Comparison of ENCODE assay signal across 13 cellular contexts in genomic region chr14:106224694-106224971, GRCh38.
"Had no signal": no experiment of that assay in that cellular context is flagged by ENCODE, and none has a peak within 500 bp of the region (broad histone marks: within the 10 kb centered on the region; RNA-seq: fewer than 3 reads in every experiment).

No MANE protein-coding gene starts in this region.

- H3K9me3 ChIP-seq: esophagus squamous epithelium, lower lobe of right lung, upper lobe of left lung had no signal

- H3K4me3 Mint-ChIP-seq: mesothelial cell of epicardium had no signal

- H3K27me3 ChIP-seq: cardiac muscle cell, esophagus squamous epithelium, upper lobe of left lung had no signal

- H3K4me3 ChIP-seq: cardiac muscle cell, esophagus squamous epithelium, lower lobe of right lung, upper lobe of left lung had no signal

- H3K9me3 Mint-ChIP-seq: activated T-cell treated with anti-CD3 and anti-CD28 coated beads, Interleukin-2, amount 50 U/mL, for 4 hours had no signal

- H3K36me3 Mint-ChIP-seq: mesothelial cell of epicardium had no signal

- H3K4me1 ChIP-seq: esophagus squamous epithelium, lower lobe of right lung, upper lobe of left lung had no signal

- ATAC-seq: left cardiac atrium, lower lobe of right lung, right cardiac atrium had no signal

- DNase-seq: activated T-cell treated with anti-CD3 and anti-CD28 coated beads, Interleukin-2, amount 50 U/mL, for 4 hours; esophagus squamous epithelium; foreskin fibroblast; head of caudate nucleus; left cardiac atrium; lower lobe of right lung; nucleus accumbens; right cardiac atrium; SIG-M5; stimulated activated CD4-positive, alpha-beta T cell treated with anti-CD3 and anti-CD28 coated beads, Interleukin-2, amount 100 ng/mL, for 24 hours; upper lobe of left lung had no signal

- H3K36me3 ChIP-seq: cardiac muscle cell, esophagus squamous epithelium, lower lobe of right lung, upper lobe of left lung had no signal

- H3K4me1 Mint-ChIP-seq: mesothelial cell of epicardium had no signal

- H3K27ac Mint-ChIP-seq: mesothelial cell of epicardium had no signal

- H3K27ac ChIP-seq: cardiac muscle cell, esophagus squamous epithelium, lower lobe of right lung, upper lobe of left lung had no signal
